ENCODE assay signal across 1 cellular context in the genomic region with DNA sequence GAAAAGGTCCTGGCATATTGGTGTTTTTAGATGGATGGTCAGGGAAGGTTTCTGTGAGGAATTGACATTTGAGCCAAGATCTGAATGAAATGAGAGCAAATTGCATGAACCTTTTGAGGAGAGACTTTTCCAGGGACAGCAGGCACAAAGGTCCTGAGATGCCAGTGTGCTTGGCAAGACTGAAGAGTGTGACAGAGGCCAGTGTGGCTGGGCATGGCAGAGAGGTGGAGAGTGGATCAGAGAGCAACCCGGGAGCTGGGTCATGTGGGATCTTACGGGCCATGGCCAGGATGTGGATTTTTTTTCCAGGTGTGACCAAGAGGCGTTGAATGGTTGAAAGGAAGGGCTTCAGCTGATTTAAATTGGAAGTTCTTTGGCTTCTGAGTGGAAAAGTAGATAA.
TF ChIP-seq lines count a peak whose summit lies in the region.

No MANE protein-coding gene starts in this region.

TF ChIP-seq in HepG2, 621 proteins besides CTCF, POLR2A, EP300 and RAD21:
- no peak for TF ChIP-seq NKX3-1 (CRISPR knock-in tag; IDR thresholded peaks at IDR 0.05)
TF ChIP-seq in HepG2: peak in this region for 0.
